In the genomic region with DNA sequence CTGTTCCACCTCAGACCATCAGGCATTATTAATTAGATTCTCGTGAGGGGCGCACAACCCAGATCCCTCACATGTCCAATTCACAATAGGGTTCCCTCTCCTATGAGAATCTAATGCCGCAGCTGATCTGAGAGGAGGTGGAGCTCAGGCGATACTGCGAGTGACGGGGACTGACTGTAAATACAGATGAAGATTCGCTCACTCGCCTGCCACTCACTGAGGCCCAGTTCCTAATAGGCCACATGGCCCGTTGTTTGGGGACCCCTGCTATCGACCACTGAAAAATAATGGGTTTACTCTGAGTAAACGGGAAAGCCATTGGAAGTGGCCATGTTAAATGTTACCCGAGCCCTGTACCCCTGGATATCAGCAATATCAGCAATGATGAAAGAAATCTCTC, we compare ENCODE assay signal across 28 cellular contexts.
"Had no signal": no experiment of that assay in that cellular context is flagged by ENCODE, and none has a peak within 500 bp of the region (broad histone marks: within the 10 kb centered on the region; RNA-seq: fewer than 3 reads in every experiment).

No MANE protein-coding gene starts in this region.

- H3K27ac ChIP-seq: hepatocyte, left lung, lower lobe of right lung, neural progenitor cell, neutrophil, parathyroid adenoma, right atrium auricular region, right lobe of liver, stomach, thoracic aorta, tibial artery, upper lobe of right lung had no signal

- H3K4me1 ChIP-seq: left lung, lower lobe of right lung, parathyroid adenoma, right atrium auricular region, right lobe of liver, stomach, tibial artery, upper lobe of right lung had no signal

- DNase-seq: kidney; left colon; left lung; lower lobe of right lung; mammary epithelial cell; mesenchymal stem cell; naive B cell; natural killer cell; nephron progenitor cell; occipital lobe; right lobe of liver; stimulated activated CD4-positive, alpha-beta T cell treated with anti-CD3 and anti-CD28 coated beads, Interleukin-1b, Interleukin-23, amount 100 ng/mL, for 48 hours; stimulated activated CD4-positive, alpha-beta T cell treated with anti-CD3 and anti-CD28 coated beads, Interleukin-2, amount 100 ng/mL, for 48 hours; stimulated activated CD4-positive, alpha-beta T cell treated with anti-CD3 and anti-CD28 coated beads, Interleukin-4, amount 100 ng/mL, for 4 hours; stimulated activated CD8-positive, alpha-beta memory T cell treated with anti-CD3 and anti-CD28 coated beads, Interleukin-4, amount 100 ng/mL, for 48 hours; stimulated activated naive B cell treated with anti-CD40 and anti-IgM and Interleukin-4, amounts not matched to agents 10 μg/mL and 1 μg/mL and 100 μg/mL, for 72 hours; stimulated activated naive CD8-positive, alpha-beta T cell treated with anti-CD3 and anti-CD28 coated beads, Interleukin-15, Interleukin-2, amounts not matched to agents 100 U/mL and 50 U/mL, for 24 hours; stomach; tibial artery; upper lobe of right lung had no signal

- H3K79me2 ChIP-seq: hepatocyte, parathyroid adenoma had no signal

- H3K4me3 ChIP-seq: hepatocyte, left lung, lower lobe of right lung, neural progenitor cell, right atrium auricular region, right lobe of liver, smooth muscle cell, stomach, thoracic aorta, tibial artery, upper lobe of right lung had no signal

- H3K36me3 Mint-ChIP-seq: mesothelial cell of epicardium; naive B cell; natural killer cell; stimulated activated naive B cell treated with anti-CD40 and anti-IgM and Interleukin-4, amounts not matched to agents 10 μg/mL and 1 μg/mL and 100 μg/mL, for 72 hours had no signal

- H3K27ac Mint-ChIP-seq: mesothelial cell of epicardium; naive B cell; natural killer cell; nephron progenitor cell; neural progenitor cell; stimulated activated naive B cell treated with anti-CD40 and anti-IgM and Interleukin-4, amounts not matched to agents 10 μg/mL and 1 μg/mL and 100 μg/mL, for 72 hours had no signal

- H3K4me2 ChIP-seq: hepatocyte, neural progenitor cell, smooth muscle cell had no signal

- H3K27me3 ChIP-seq: hepatocyte, left lung, neural progenitor cell, neutrophil, right atrium auricular region, right lobe of liver, stomach, tibial artery had no signal

- H3K4me3 Mint-ChIP-seq: mesothelial cell of epicardium; naive B cell; natural killer cell; nephron progenitor cell; neural progenitor cell; stimulated activated naive B cell treated with anti-CD40 and anti-IgM and Interleukin-4, amounts not matched to agents 10 μg/mL and 1 μg/mL and 100 μg/mL, for 72 hours had no signal

- ATAC-seq: left colon; left lung; lower lobe of right lung; natural killer cell; right lobe of liver; stimulated activated naive B cell treated with anti-CD40 and anti-IgM and Interleukin-4, amounts not matched to agents 10 μg/mL and 1 μg/mL and 100 μg/mL, for 72 hours; stimulated activated naive CD8-positive, alpha-beta T cell treated with anti-CD3 and anti-CD28 coated beads, Interleukin-15, Interleukin-2, amounts not matched to agents 100 U/mL and 50 U/mL, for 24 hours; upper lobe of right lung had no signal

- H3K36me3 ChIP-seq: left lung, lower lobe of right lung, neural progenitor cell, neutrophil, right atrium auricular region, right lobe of liver, stomach, thoracic aorta, tibial artery, upper lobe of right lung had no signal

- H3K27me3 Mint-ChIP-seq: stimulated activated naive B cell treated with anti-CD40 and anti-IgM and Interleukin-4, amounts not matched to agents 10 μg/mL and 1 μg/mL and 100 μg/mL, for 72 hours had no signal

- H2AFZ ChIP-seq: hepatocyte, neural progenitor cell, parathyroid adenoma had no signal

- H3K9me3 Mint-ChIP-seq: nephron progenitor cell; stimulated activated naive B cell treated with anti-CD40 and anti-IgM and Interleukin-4, amounts not matched to agents 10 μg/mL and 1 μg/mL and 100 μg/mL, for 72 hours had no signal

- H3K9me3 ChIP-seq: left lung, lower lobe of right lung, neutrophil, right atrium auricular region, right lobe of liver, stomach, thoracic aorta, tibial artery, upper lobe of right lung had no signal

- H3K4me1 Mint-ChIP-seq: mesothelial cell of epicardium; naive B cell; natural killer cell; stimulated activated naive B cell treated with anti-CD40 and anti-IgM and Interleukin-4, amounts not matched to agents 10 μg/mL and 1 μg/mL and 100 μg/mL, for 72 hours had no signal
